26 cellular contexts compared by ENCODE assay signal in genomic region chr22:32655068-32655467, GRCh38.
"Had no signal": no experiment of that assay in that cellular context is flagged by ENCODE, and none has a peak within 500 bp of the region (broad histone marks: within the 10 kb centered on the region; RNA-seq: fewer than 3 reads in every experiment).

No MANE protein-coding gene starts in this region.

- H3K9me3 ChIP-seq: stomach, suprapubic skin, testis, thoracic aorta, thyroid gland, tibial artery, tibial nerve, transverse colon, upper lobe of left lung, upper lobe of right lung, uterus, vagina had no signal

- H3K4me1 ChIP-seq: stomach, testis, thyroid gland, tibial artery, transverse colon, upper lobe of right lung, uterus had no signal

- H3K4me3 ChIP-seq: stomach, suprapubic skin, testis, thoracic aorta, thyroid gland, tibial artery, tibial nerve, transverse colon, upper lobe of left lung, upper lobe of right lung, uterus, vagina had no signal

- H3K36me3 ChIP-seq: stomach, suprapubic skin, thoracic aorta, thyroid gland, tibial artery, tibial nerve, transverse colon, upper lobe of left lung, upper lobe of right lung, uterus, vagina had no signal

- H3K27ac ChIP-seq: stomach, suprapubic skin, testis, thoracic aorta, thyroid gland, tibial artery, tibial nerve, transverse colon, upper lobe of left lung, upper lobe of right lung, uterus, vagina had no signal

- H3K27me3 ChIP-seq: stomach, suprapubic skin, testis, thyroid gland, tibial artery, tibial nerve, transverse colon, upper lobe of left lung, upper lobe of right lung, uterus, vagina had no signal

- DNase-seq: stimulated activated CD4-positive, alpha-beta T cell treated with anti-CD3 and anti-CD28 coated beads, Interleukin-2, amount 100 ng/mL, for 48 hours; stimulated activated CD4-positive, alpha-beta T cell treated with anti-CD3 and anti-CD28 coated beads, Interleukin-4, amount 100 ng/mL, for 1 hour; stimulated activated CD4-positive, alpha-beta T cell treated with anti-CD3 and anti-CD28 coated beads, Interleukin-4, amount 100 ng/mL, for 24 hours; stimulated activated CD4-positive, alpha-beta T cell treated with anti-CD3 and anti-CD28 coated beads, Interleukin-4, amount 100 ng/mL, for 4 hours; stimulated activated CD8-positive, alpha-beta memory T cell treated with anti-CD3 and anti-CD28 coated beads, Interleukin-4, amount 100 ng/mL, for 48 hours; stimulated activated naive B cell treated with anti-CD40 and anti-IgM and Interleukin-4, amounts not matched to agents 10 μg/mL and 1 μg/mL and 100 μg/mL, for 72 hours; stimulated activated naive CD4-positive, alpha-beta T cell; stimulated activated naive CD4-positive, alpha-beta T cell treated with Interleukin-2 at 50 U/mL for 16 hours; stimulated activated naive CD8-positive, alpha-beta T cell treated with anti-CD3 and anti-CD28 coated beads, Interleukin-15, amount 100 ng/mL, for 72 hours; stimulated activated naive CD8-positive, alpha-beta T cell treated with anti-CD3 and anti-CD28 coated beads, Interleukin-15, Interleukin-2, amounts not matched to agents 100 U/mL and 50 U/mL, for 24 hours; stomach; substantia nigra; testis; thyroid gland; tibial artery; transverse colon; trophoblast cell; upper lobe of left lung; upper lobe of right lung; uterus had no signal

- ATAC-seq: stimulated activated effector memory CD8-positive, alpha-beta T cell treated with anti-CD3 and anti-CD28 coated beads, Interleukin-12 subunit alpha, Interleukin-12 subunit beta, amount 100 ng/mL, for 72 hours; stimulated activated memory B cell treated with anti-CD40 and anti-IgM and Interleukin-4, amounts not matched to agents 10 μg/mL and 1 μg/mL and 100 μg/mL, for 72 hours; stimulated activated naive B cell treated with anti-CD40 and anti-IgM and Interleukin-4, amounts not matched to agents 10 μg/mL and 1 μg/mL and 100 μg/mL, for 72 hours; stimulated activated naive CD8-positive, alpha-beta T cell treated with anti-CD3 and anti-CD28 coated beads, Interleukin-15, amount 100 ng/mL, for 72 hours; stimulated activated naive CD8-positive, alpha-beta T cell treated with anti-CD3 and anti-CD28 coated beads, Interleukin-15, Interleukin-2, amounts not matched to agents 100 U/mL and 50 U/mL, for 24 hours; upper lobe of right lung had no signal
